In the genomic region with DNA sequence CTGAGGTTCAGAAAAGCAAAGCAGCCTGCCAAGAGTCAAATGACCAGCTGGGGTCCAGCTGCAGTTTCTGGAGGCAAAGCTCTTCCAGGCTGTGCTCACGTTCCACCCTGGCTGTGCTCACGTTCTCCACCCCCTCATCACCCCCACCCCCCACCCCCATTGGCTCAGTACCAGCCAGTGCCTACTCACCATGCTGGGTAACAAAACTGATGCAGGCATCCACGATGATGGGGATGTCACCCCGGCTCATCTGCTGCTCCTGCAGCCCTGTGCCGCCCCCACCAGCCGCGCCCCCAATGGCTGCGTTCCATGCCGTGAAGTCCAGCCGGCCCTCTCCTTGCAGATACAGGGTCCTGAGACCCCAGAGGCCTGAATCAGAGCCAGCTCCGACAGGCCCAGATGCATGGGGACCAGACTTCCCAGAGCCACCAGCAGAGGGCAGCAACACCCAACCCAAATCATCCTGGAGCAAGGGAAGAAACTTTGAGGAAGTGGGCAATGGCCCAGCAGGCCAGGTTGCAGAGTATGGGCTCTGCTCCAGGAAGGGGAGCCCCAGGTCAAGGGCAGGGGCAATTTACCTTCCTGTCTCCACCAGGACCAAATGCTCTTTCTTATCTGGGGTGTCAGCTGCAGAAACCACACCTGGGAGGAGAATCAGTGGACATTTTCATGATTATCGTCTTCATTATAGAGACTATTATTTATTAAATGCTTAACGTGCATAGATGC, we compare ENCODE assay signal across 1 cellular context.
TF ChIP-seq lines count a peak whose summit lies in the region.

No MANE protein-coding gene starts in this region.

TF ChIP-seq in GM12878, 131 proteins besides CTCF, POLR2A, EP300 and RAD21 (continued from another document):
- TF ChIP-seq, protein P1, sequence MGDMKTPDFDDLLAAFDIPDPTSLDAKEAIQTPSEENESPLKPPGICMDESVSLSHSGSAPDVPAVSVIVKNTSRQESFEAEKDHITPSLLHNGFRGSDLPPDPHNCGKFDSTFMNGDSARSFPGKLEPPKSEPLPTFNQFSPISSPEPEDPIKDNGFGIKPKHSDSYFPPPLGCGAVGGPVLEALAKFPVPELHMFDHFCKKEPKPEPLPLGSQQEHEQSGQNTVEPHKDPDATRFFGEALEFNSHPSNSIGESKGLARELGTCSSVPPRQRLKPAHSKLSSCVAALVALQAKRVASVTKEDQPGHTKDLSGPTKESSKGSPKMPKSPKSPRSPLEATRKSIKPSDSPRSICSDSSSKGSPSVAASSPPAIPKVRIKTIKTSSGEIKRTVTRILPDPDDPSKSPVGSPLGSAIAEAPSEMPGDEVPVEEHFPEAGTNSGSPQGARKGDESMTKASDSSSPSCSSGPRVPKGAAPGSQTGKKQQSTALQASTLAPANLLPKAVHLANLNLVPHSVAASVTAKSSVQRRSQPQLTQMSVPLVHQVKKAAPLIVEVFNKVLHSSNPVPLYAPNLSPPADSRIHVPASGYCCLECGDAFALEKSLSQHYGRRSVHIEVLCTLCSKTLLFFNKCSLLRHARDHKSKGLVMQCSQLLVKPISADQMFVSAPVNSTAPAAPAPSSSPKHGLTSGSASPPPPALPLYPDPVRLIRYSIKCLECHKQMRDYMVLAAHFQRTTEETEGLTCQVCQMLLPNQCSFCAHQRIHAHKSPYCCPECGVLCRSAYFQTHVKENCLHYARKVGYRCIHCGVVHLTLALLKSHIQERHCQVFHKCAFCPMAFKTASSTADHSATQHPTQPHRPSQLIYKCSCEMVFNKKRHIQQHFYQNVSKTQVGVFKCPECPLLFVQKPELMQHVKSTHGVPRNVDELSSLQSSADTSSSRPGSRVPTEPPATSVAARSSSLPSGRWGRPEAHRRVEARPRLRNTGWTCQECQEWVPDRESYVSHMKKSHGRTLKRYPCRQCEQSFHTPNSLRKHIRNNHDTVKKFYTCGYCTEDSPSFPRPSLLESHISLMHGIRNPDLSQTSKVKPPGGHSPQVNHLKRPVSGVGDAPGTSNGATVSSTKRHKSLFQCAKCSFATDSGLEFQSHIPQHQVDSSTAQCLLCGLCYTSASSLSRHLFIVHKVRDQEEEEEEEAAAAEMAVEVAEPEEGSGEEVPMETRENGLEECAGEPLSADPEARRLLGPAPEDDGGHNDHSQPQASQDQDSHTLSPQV (IDR thresholded peaks at IDR 0.05): no peak
- TF ChIP-seq TCF3 (IDR thresholded peaks at IDR 0.05; ENCODE audit: borderline replicate concordance, insufficient read depth, low read depth, low read length) (no peak), RFX5 (IDR thresholded peaks at IDR 0.05; ENCODE audit: low read depth, low read length) (no peak), YY1 (IDR thresholded peaks at IDR 0.05; ENCODE audit: low read depth, low read length) (peak; percentile 71; the same call in 1 of the 2 replicates), ZBED1 (IDR thresholded peaks at IDR 0.05; ENCODE audit: borderline replicate concordance) (no peak), TCF7 (IDR thresholded peaks at IDR 0.05; ENCODE audit: borderline replicate concordance) (no peak), SRF (IDR thresholded peaks at IDR 0.05; ENCODE audit: low read depth in 2 of 2, low read length in 2 of 2) (no peak), IRF4 (IDR thresholded peaks at IDR 0.05; ENCODE audit: low read depth, low read length) (0 out of 2 replicates have a peak, but pooled peaks have one; percentile 40), STAT3 (IDR thresholded peaks at IDR 0.05; ENCODE audit: low read depth, low read length) (no peak), ZNF384 (IDR thresholded peaks at IDR 0.05; ENCODE audit: borderline replicate concordance, low read depth, low read length) (no peak), CHD2 (IDR thresholded peaks at IDR 0.05; ENCODE audit: borderline replicate concordance, low read depth, low read length) (no peak), IKZF1 (conservative IDR thresholded peaks at IDR 0.05) (peak; percentile 59), CREM (IDR thresholded peaks at IDR 0.05; ENCODE audit: low read depth) (no peak), DPF2 (IDR thresholded peaks at IDR 0.05) (no peak), ZNF24 (IDR thresholded peaks at IDR 0.05) (no peak)
- TF ChIP-seq, protein P2, sequence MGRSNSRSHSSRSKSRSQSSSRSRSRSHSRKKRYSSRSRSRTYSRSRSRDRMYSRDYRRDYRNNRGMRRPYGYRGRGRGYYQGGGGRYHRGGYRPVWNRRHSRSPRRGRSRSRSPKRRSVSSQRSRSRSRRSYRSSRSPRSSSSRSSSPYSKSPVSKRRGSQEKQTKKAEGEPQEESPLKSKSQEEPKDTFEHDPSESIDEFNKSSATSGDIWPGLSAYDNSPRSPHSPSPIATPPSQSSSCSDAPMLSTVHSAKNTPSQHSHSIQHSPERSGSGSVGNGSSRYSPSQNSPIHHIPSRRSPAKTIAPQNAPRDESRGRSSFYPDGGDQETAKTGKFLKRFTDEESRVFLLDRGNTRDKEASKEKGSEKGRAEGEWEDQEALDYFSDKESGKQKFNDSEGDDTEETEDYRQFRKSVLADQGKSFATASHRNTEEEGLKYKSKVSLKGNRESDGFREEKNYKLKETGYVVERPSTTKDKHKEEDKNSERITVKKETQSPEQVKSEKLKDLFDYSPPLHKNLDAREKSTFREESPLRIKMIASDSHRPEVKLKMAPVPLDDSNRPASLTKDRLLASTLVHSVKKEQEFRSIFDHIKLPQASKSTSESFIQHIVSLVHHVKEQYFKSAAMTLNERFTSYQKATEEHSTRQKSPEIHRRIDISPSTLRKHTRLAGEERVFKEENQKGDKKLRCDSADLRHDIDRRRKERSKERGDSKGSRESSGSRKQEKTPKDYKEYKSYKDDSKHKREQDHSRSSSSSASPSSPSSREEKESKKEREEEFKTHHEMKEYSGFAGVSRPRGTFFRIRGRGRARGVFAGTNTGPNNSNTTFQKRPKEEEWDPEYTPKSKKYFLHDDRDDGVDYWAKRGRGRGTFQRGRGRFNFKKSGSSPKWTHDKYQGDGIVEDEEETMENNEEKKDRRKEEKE (IDR thresholded peaks at IDR 0.05): no peak
